Comparison of ENCODE assay signal across 8 cellular contexts in genomic region chr1:226308166-226308722, GRCh38. TPM values are rescaled to one million over a fixed set of nuclear protein-coding genes. Genes with fewer than 3 reads are reported as not detected.
DNase-seq lines count a peak whose midpoint lies in the region; ATAC-seq and TF ChIP-seq lines count a peak whose summit lies in the region.

No MANE protein-coding gene starts in this region.

- DNase-seq in CD4-positive, alpha-beta memory T cell, result no peak
- DNase-seq in IMR-90 (no peak), Right ventricle myocardium inferior (ENCODE audit: missing footprints) (peak; percentile 70), sigmoid colon (no peak), inferior parietal cortex (ENCODE audit: extremely low spot score) (no peak)
- no peak for DNase-seq in activated T-cell treated with anti-CD3 and anti-CD28 coated beads, Interleukin-2, amount 50 U/mL, for 24 hours

- no peak for TF ChIP-seq POLR2A in IMR-90 (IDR thresholded peaks at IDR 0.05; ENCODE audit: low read depth, low read length)
- TF ChIP-seq POLR2A in sigmoid colon (IDR thresholded peaks at IDR 0.05), result no peak

- H4K20me1 ChIP-seq in IMR-90 (ENCODE audit: insufficient read depth, low read length), result no peaks in the 10 kb centered on the region

- POLR2A ChIA-PET in CD4-positive, alpha-beta memory T cell (lab: Charles Lee; ENCODE audit: partially characterized antibody), result interaction anchor here (0.7 to 1.6 kb wide), 6 partner anchors 11 to 632 kb away, joined by 3 to 11 read pairs (median 6); partner anchors contain the start of genes COQ8A, H3-3A, PARP1 and SDE2
- POLR2A ChIA-PET in IMR-90 (lab: Charles Lee; ENCODE audit: unreplicated experiment), result no interaction called here

- in situ Hi-C loops in IMR-90 (cut with MboI; ENCODE audit: low sequenced_read_pairs), result no loop called here

- peaks cover 0 to 9% of the 10 kb centered on the region in 2 donors for H3K36me3 Mint-ChIP-seq in CD4-positive, alpha-beta memory T cell
- peaks cover 7% of the 10 kb centered on the region for H3K36me3 Mint-ChIP-seq in activated T-cell treated with anti-CD3 and anti-CD28 coated beads, Interleukin-2, amount 50 U/mL, for 24 hours (ENCODE audit: low read depth)

- H2BK5ac ChIP-seq in IMR-90 (ENCODE audit: low read depth, low read length, poor library complexity, severe bottlenecking), result peak overlapping the region; percentile 62

- 1% methylated on average over 12 of the region's 14 CpGs; no CpG with 5 or more reads in 1 of the 2 experiments for WGBS in IMR-90 (ENCODE audit: extremely low coverage in 2 of 2, insufficient read length in 1 of 2), 2 experiments
- 2 to 5% methylated on average over 14 of the region's 14 CpGs for WGBS in sigmoid colon, 2 donors

- H2BK15ac ChIP-seq in IMR-90 (ENCODE audit: low read depth, low read length), result no peak overlapping the region

- H3K27ac Mint-ChIP-seq in CD4-positive, alpha-beta memory T cell, result peak overlapping the region in 6 of 7 donors; percentile 78 to 93 (median 88)
- peak overlapping the region; percentile 86 for H3K27ac Mint-ChIP-seq in activated T-cell treated with anti-CD3 and anti-CD28 coated beads, Interleukin-2, amount 50 U/mL, for 24 hours

- peak overlapping the region; percentile 58; the same call in 1 of the 2 replicates for H4K5ac ChIP-seq in IMR-90 (ENCODE audit: low read depth, low read length)

- no peak overlapping the region for H3K56ac ChIP-seq in IMR-90 (ENCODE audit: extremely low read depth, insufficient read depth, low read length)

- BruUV-seq in IMR-90 (replicated peaks; lab: Mats Ljungman, UMichigan), result no TSS peak

- H3K4me3 ChIP-seq in CD4-positive, alpha-beta memory T cell (ENCODE audit: low read length in 2 of 2), result peak overlapping the region; percentile 84 to 85
- H3K4me3 ChIP-seq in IMR-90 (ENCODE audit: insufficient read depth, low read depth, low read length), result peak overlapping the region; percentile 93
- peak overlapping the region; percentile 67 to 96 (median 80) for H3K4me3 ChIP-seq in sigmoid colon

- TF ChIP-seq EP300 in sigmoid colon (IDR thresholded peaks at IDR 0.05), result no peak

- peak overlapping the region; percentile 70 to 87 for H4K8ac ChIP-seq in IMR-90 (ENCODE audit: low read depth in 2 of 2, low read length in 2 of 2)

- H3K4me1 Mint-ChIP-seq in CD4-positive, alpha-beta memory T cell, result peaks cover 12 to 20% (median 15%) of the 10 kb centered on the region in 4 donors
- H3K4me1 Mint-ChIP-seq in activated T-cell treated with anti-CD3 and anti-CD28 coated beads, Interleukin-2, amount 50 U/mL, for 24 hours (ENCODE audit: low read depth), result peaks cover 32% of the 10 kb centered on the region

- TF ChIP-seq CTCF in IMR-90 (conservative IDR thresholded peaks at IDR 0.05; ENCODE audit: low read depth, low read length) (no peak), sigmoid colon (IDR thresholded peaks at IDR 0.05) (no peak)

- peak overlapping the region; percentile 48; the same call in 1 of the 2 replicates for H2AK5ac ChIP-seq in IMR-90 (ENCODE audit: low read depth, low read length)

- peak overlapping the region; percentile 96 for H3K4me2 ChIP-seq in IMR-90 (ENCODE audit: low read depth, low read length)

- no peaks in the 10 kb centered on the region for H3K9me3 ChIP-seq in CD4-positive, alpha-beta memory T cell (ENCODE audit: control insufficient read depth in 1 of 2, low read length in 2 of 2)
- H3K9me3 ChIP-seq in IMR-90 (ENCODE audit: control insufficient read depth, insufficient read depth, low read length) (no peaks in the 10 kb centered on the region), sigmoid colon (no peaks in the 10 kb centered on the region)

- no peak overlapping the region for H2BK20ac ChIP-seq in IMR-90 (ENCODE audit: low read depth, low read length)

- no peak for TF ChIP-seq RAD21 in IMR-90 (IDR thresholded peaks at IDR 0.05; ENCODE audit: low read length)

- H3K79me1 ChIP-seq in IMR-90 (ENCODE audit: low read depth in 1 of 2, low read length in 2 of 2), result peaks cover 17 to 25% of the 10 kb centered on the region in 2 experiments

- 0 out of 2 replicates have a peak overlapping the region, but pooled peaks have one; percentile 71 for H3K14ac ChIP-seq in IMR-90 (replicated peaks; ENCODE audit: low read depth, low read length)

- ATAC-seq in GM21367 (IDR thresholded peaks at IDR 0.05; ENCODE audit: unreplicated experiment), result peak; percentile 16
- no peak for ATAC-seq in IMR-90 (ENCODE audit: low read depth)
- peak; percentile 45 for ATAC-seq in Right ventricle myocardium inferior
- ATAC-seq in GM19324 (IDR thresholded peaks at IDR 0.05; ENCODE audit: low FRiP score, unreplicated experiment), result no peak

- H3K18ac ChIP-seq in IMR-90 (ENCODE audit: low read depth, low read length), result no peak overlapping the region

- no peaks in the 10 kb centered on the region for H3K9me3 Mint-ChIP-seq in CD4-positive, alpha-beta memory T cell
- no peaks in the 10 kb centered on the region for H3K9me3 Mint-ChIP-seq in activated T-cell treated with anti-CD3 and anti-CD28 coated beads, Interleukin-2, amount 50 U/mL, for 24 hours

- no peak overlapping the region for H2BK120ac ChIP-seq in IMR-90 (ENCODE audit: low read depth, low read length)

- CTCF ChIA-PET in CD4-positive, alpha-beta memory T cell (lab: Charles Lee; ENCODE audit: partially characterized antibody), result interaction anchor here (1.5 to 3.0 kb wide), 3 partner anchors 25 to 99 kb away, joined by 5 to 16 read pairs (median 12); partner anchors contain the start of gene PARP1
- CTCF ChIA-PET in IMR-90 (lab: Yijun Ruan, JAX), result interaction anchor here (1.2 kb wide), 1 partner anchor 25 kb away, joined by 4 read pairs; no protein-coding TSS in a partner anchor

- H3K27me3 ChIP-seq in CD4-positive, alpha-beta memory T cell (ENCODE audit: insufficient read depth, low read length), result no peaks in the 10 kb centered on the region
- H3K27me3 ChIP-seq in IMR-90 (ENCODE audit: control insufficient read depth, insufficient read depth, low read length), result no peaks in the 10 kb centered on the region
- no peaks in the 10 kb centered on the region for H3K27me3 ChIP-seq in sigmoid colon

- H3K4me3 Mint-ChIP-seq in CD4-positive, alpha-beta memory T cell, result peak overlapping the region; percentile 89 to 95 (median 91)
- peak overlapping the region; percentile 93 for H3K4me3 Mint-ChIP-seq in activated T-cell treated with anti-CD3 and anti-CD28 coated beads, Interleukin-2, amount 50 U/mL, for 24 hours

- peaks cover 10% of the 10 kb centered on the region for H3K4me1 ChIP-seq in CD4-positive, alpha-beta memory T cell (ENCODE audit: insufficient read depth, low read length)
- H3K4me1 ChIP-seq in IMR-90 (ENCODE audit: control insufficient read depth, insufficient read depth, low read length) (peaks cover 4% of the 10 kb centered on the region), sigmoid colon (peaks cover 0 to 18% (median 11%) of the 10 kb centered on the region in 4 donors)

- intact Hi-C loops in CD4-positive, alpha-beta memory T cell (cut with micrococcal nuclease), result loop anchor here (5.0 kb wide), 2 partner anchors 99 to 121 kb away; partner anchors contain the start of genes ACBD3 and PARP1
- intact Hi-C loops in IMR-90 (cut with micrococcal nuclease), result no loop called here
- intact Hi-C loops in Right ventricle myocardium inferior (cut with DNase I), result loop anchor here (5.0 kb wide), 1 partner anchor 44 kb away; no protein-coding TSS in a partner anchor
- intact Hi-C loops in sigmoid colon (cut with DNase I), result loop anchor here (5.0 kb wide), 1 partner anchor 99 kb away; the partner anchor contains the start of gene PARP1

- peaks cover 5% of the 10 kb centered on the region in 2 donors for H3K27me3 Mint-ChIP-seq in CD4-positive, alpha-beta memory T cell
- peaks cover 30% of the 10 kb centered on the region for H3K27me3 Mint-ChIP-seq in activated T-cell treated with anti-CD3 and anti-CD28 coated beads, Interleukin-2, amount 50 U/mL, for 24 hours

- H3K4ac ChIP-seq in IMR-90 (ENCODE audit: low read depth, low read length), result 0 out of 2 replicates have a peak overlapping the region, but pooled peaks have one; percentile 51

- H4K91ac ChIP-seq in IMR-90 (ENCODE audit: insufficient read depth, low read depth, low read length), result no peak overlapping the region; the same call in 1 of the 2 replicates

- no peaks in the 10 kb centered on the region for H3K36me3 ChIP-seq in CD4-positive, alpha-beta memory T cell (ENCODE audit: insufficient read depth, low read length)
- H3K36me3 ChIP-seq in IMR-90 (ENCODE audit: control insufficient read depth, insufficient read depth, low read length), result no peaks in the 10 kb centered on the region
- H3K36me3 ChIP-seq in sigmoid colon, result no peaks in the 10 kb centered on the region

- H2AK9ac ChIP-seq in IMR-90 (replicated peaks; ENCODE audit: low read depth, low read length, poor library complexity), result peak overlapping the region; percentile 89

- peak overlapping the region; percentile 70 for H3K27ac ChIP-seq in CD4-positive, alpha-beta memory T cell (ENCODE audit: low read depth, low read length)
- H3K27ac ChIP-seq in IMR-90 (ENCODE audit: insufficient read depth, low read length) (peak overlapping the region; percentile 74; the same call in 1 of the 2 replicates), sigmoid colon (peak overlapping the region; percentile 73 to 84 (median 77))

- H3K23ac ChIP-seq in IMR-90 (ENCODE audit: low read depth, low read length), result peak overlapping the region; percentile 75; the same call in 1 of the 2 replicates

- dilution Hi-C loops in IMR-90 (cut with HindIII; ENCODE audit: low sequenced_read_pairs, unreplicated experiment), result no loop called here

- peaks cover 2% of the 10 kb centered on the region; the same call in 1 of the 2 replicates for H3K9me1 ChIP-seq in IMR-90 (ENCODE audit: insufficient read depth, low read length)

- H3K9ac ChIP-seq in IMR-90 (ENCODE audit: low read depth, low read length), result peak overlapping the region; percentile 76

- H2AFZ ChIP-seq in IMR-90 (replicated peaks; ENCODE audit: low read length, poor library complexity), result peak overlapping the region; percentile 100

TF ChIP-seq in IMR-90, 13 proteins besides CTCF, POLR2A, EP300 and RAD21 (continues in another document):
- TF ChIP-seq RCOR1 (IDR thresholded peaks at IDR 0.05; ENCODE audit: insufficient replicate concordance, low read length) (no peak), BHLHE40 (IDR thresholded peaks at IDR 0.05; ENCODE audit: low read depth, low read length) (no peak), RFX5 (IDR thresholded peaks at IDR 0.05; ENCODE audit: low read depth, low read length) (no peak)

RNA-seq across cellular contexts. Expression of gene LIN9, which starts 0.7 kb away (rescaled TPM):
- total RNA-seq in CD4-positive, alpha-beta memory T cell, result 1 to 10 TPM; 5.0 to 5.5 TPM
- 1 to 10 TPM; 2.8 to 3.8 TPM for polyA plus RNA-seq in CD4-positive, alpha-beta memory T cell
- total RNA-seq in IMR-90 (2012; rRNA removed) (3.9 and 5.8 TPM in 2 replicates), Right ventricle myocardium inferior (21.8 TPM), sigmoid colon (1 to 10 TPM; 3.1 to 5.4 (median 4.6) TPM)
- polyA plus RNA-seq in IMR-90 (2012; rRNA removed) (1.5 and 2.3 TPM in 2 replicates), sigmoid colon (1 to 10 TPM; 2.4 to 2.9 (median 2.8) TPM)
- 0.20 and 0.36 TPM in 2 replicates for polyA plus RNA-seq in IMR-90 (2012; cell fraction: cytosol; rRNA removed)
- polyA plus RNA-seq in IMR-90 (2012; cell fraction: nucleus; rRNA removed; ENCODE audit: low replicate concordance), result 0.10 and 1.0 TPM in 2 replicates

Comparison
In these comparisons a context has a peak if more than half of its experiments do, and no peak if none do; other contexts are left out.
1. ATAC-seq: peak in GM21367 (single experiment) and Right ventricle myocardium inferior (single experiment); none in IMR-90 (single experiment) and GM19324 (single experiment).
2. Peak in every context shown above with its lines, with median percentiles within 50 percentile points of each other: H3K27ac ChIP-seq and H3K4me3 ChIP-seq.